ENCODE assay signal across 8 cellular contexts in genomic region chr18:48951448-48952286, GRCh38. TPM values are rescaled to one million over a fixed set of nuclear protein-coding genes. Genes with fewer than 3 reads are reported as not detected.
DNase-seq lines count a peak whose midpoint lies in the region; ATAC-seq and TF ChIP-seq lines count a peak whose summit lies in the region.

No MANE protein-coding gene starts in this region.

- ATAC-seq in GM19035 (IDR thresholded peaks at IDR 0.05; ENCODE audit: unreplicated experiment) (peak; percentile 44), HG03175 (IDR thresholded peaks at IDR 0.05; ENCODE audit: unreplicated experiment) (peak; percentile 39), left colon (peak; percentile 61)
- peak; percentile 42 for ATAC-seq in activated CD4-positive, alpha-beta T cell treated with anti-CD3 and anti-CD28 coated beads for 36 hours

- no peaks in the 10 kb centered on the region for H3K27me3 Mint-ChIP-seq in activated CD4-positive, alpha-beta T cell treated with anti-CD3 and anti-CD28 coated beads for 36 hours

- peaks cover 8% of the 10 kb centered on the region for H3K4me1 ChIP-seq in colonic mucosa

- POLR2A ChIA-PET in activated CD4-positive, alpha-beta T cell treated with anti-CD3 and anti-CD28 coated beads for 36 hours (lab: Charles Lee) = interaction anchor here (0.6 to 1.5 kb wide), 5 partner anchors 18 to 189 kb away, joined by 3 to 7 read pairs (median 4); no protein-coding TSS in a partner anchor

- intact Hi-C loops in activated CD4-positive, alpha-beta T cell treated with anti-CD3 and anti-CD28 coated beads for 36 hours (cut with DNase I, micrococcal nuclease) = loop anchor here in 1 of 2 experiments (1.0 to 10.0 kb wide), 10 partner anchors 10 to 1333 kb away; partner anchors contain the start of genes ACAA2, CXXC1, MBD1 and RPL17
- intact Hi-C loops in colonic mucosa (cut with DNase I) (loop anchor here (10.0 kb wide), 1 partner anchor 177 kb away; no protein-coding TSS in a partner anchor), left colon (cut with DNase I, micrococcal nuclease) (no loop called here)

- no peaks in the 10 kb centered on the region for H3K36me3 ChIP-seq in colonic mucosa

- H3K4me3 Mint-ChIP-seq in activated CD4-positive, alpha-beta T cell treated with anti-CD3 and anti-CD28 coated beads for 36 hours = peak overlapping the region; percentile 97

- H3K9me3 Mint-ChIP-seq in activated CD4-positive, alpha-beta T cell treated with anti-CD3 and anti-CD28 coated beads for 36 hours (ENCODE audit: low read depth) = no peaks in the 10 kb centered on the region

- H3K36me3 Mint-ChIP-seq in activated CD4-positive, alpha-beta T cell treated with anti-CD3 and anti-CD28 coated beads for 36 hours (ENCODE audit: low read depth) = peaks cover 13% of the 10 kb centered on the region

- peak overlapping the region; percentile 88 for H3K27ac Mint-ChIP-seq in activated CD4-positive, alpha-beta T cell treated with anti-CD3 and anti-CD28 coated beads for 36 hours

- no peaks in the 10 kb centered on the region for H3K9me3 ChIP-seq in colonic mucosa

- peak; percentile 93 for DNase-seq in AG10803 (ENCODE audit: low read depth)
- DNase-seq in NCI-H510A (lab: John Stamatoyannopoulos, UW) = peak; percentile 65
- DNase-seq in activated CD4-positive, alpha-beta T cell treated with anti-CD3 and anti-CD28 coated beads for 36 hours = peak; percentile 84
- DNase-seq in colonic mucosa = peak; percentile 83
- peak; percentile 87 to 89 for DNase-seq in left colon
- peak; percentile 73 for DNase-seq in stimulated activated CD4-positive, alpha-beta T cell treated with anti-CD3 and anti-CD28 coated beads, Interleukin-2, amount 100 ng/mL, for 4 hours (ENCODE audit: low read depth)

- H3K27ac ChIP-seq in colonic mucosa = peak overlapping the region; percentile 99

- CTCF ChIA-PET in activated CD4-positive, alpha-beta T cell treated with anti-CD3 and anti-CD28 coated beads for 36 hours (lab: Charles Lee) = interaction anchor here (0.6 to 1.7 kb wide), 3 partner anchors 14 to 281 kb away, joined by 3 to 5 read pairs (median 3); no protein-coding TSS in a partner anchor

- TF ChIP-seq CTCF in AG10803 (conservative IDR thresholded peaks at IDR 0.05; ENCODE audit: low read length) = no peak; the same call in 1 of the 2 replicates
- TF ChIP-seq CTCF in colonic mucosa (IDR thresholded peaks at IDR 0.05) = no peak

- H3K4me3 ChIP-seq in AG10803 (ENCODE audit: low read length) (peak overlapping the region; percentile 79), colonic mucosa (peak overlapping the region; percentile 65)

- H3K9ac ChIP-seq in colonic mucosa (ENCODE audit: low read depth in 2 of 2, low read length in 2 of 2) = peak overlapping the region; percentile 95 to 100

- H3K4me1 Mint-ChIP-seq in activated CD4-positive, alpha-beta T cell treated with anti-CD3 and anti-CD28 coated beads for 36 hours = peaks cover 41% of the 10 kb centered on the region

- H3K27me3 ChIP-seq in colonic mucosa = no peaks in the 10 kb centered on the region

RNA-seq across cellular contexts. Expression of gene SMAD7, which starts 0.9 kb away (rescaled TPM):
- 1 to 10 TPM; 7.2 to 9.3 TPM for total RNA-seq in activated CD4-positive, alpha-beta T cell treated with anti-CD3 and anti-CD28 coated beads for 36 hours
- 10 to 100 TPM; 21.2 to 21.6 TPM for total RNA-seq in colonic mucosa
- total RNA-seq in left colon = 10 to 100 TPM; 36.4 to 50.0 TPM

Comparison
In these comparisons a context has a peak if more than half of its experiments do, and no peak if none do; other contexts are left out.
1. Peak in every context shown above with its lines: DNase-seq, ATAC-seq, H3K4me3 ChIP-seq and H3K27ac ChIP-seq.